ENCODE assay signal across 20 cellular contexts in the genomic region with DNA sequence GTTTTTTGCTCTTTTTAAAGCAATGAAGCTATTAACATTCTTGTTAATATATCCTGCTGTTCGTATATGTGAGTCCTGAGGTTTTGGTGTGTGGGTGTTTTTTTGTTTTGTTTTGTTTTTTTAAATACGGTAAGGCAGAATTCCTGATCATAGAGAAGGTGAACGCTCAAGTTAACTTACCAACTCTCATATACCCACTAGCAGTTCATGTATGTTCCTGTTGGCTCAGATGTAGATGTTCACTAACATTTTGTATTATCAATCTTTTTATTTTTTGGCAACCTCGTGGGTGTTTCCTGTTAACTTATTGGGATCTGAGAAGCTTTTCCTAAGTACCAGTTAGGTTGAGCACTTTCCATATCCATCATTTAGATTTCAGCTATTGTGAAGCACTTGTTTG.
"Had no signal": no experiment of that assay in that cellular context is flagged by ENCODE, and none has a peak within 500 bp of the region (broad histone marks: within the 10 kb centered on the region; RNA-seq: fewer than 3 reads in every experiment).

No MANE protein-coding gene starts in this region.

- DNase-seq: colonic mucosa; dermis blood vessel endothelial cell; effector CD4-positive, alpha-beta T cell; heart left ventricle; hippocampal formation; left colon; left ventricle myocardium superior; mesenchymal stem cell; naive B cell; ovary; small intestine; stimulated activated CD4-positive, alpha-beta T cell treated with anti-CD3 and anti-CD28 coated beads, Interleukin-2, amount 100 ng/mL, for 48 hours; stimulated activated naive CD4-positive, alpha-beta T cell treated with Interleukin-2 at 50 U/mL for 16 hours; thyroid gland; upper lobe of right lung had no signal

- H3K27ac ChIP-seq: colonic mucosa, heart left ventricle, ovary, right atrium auricular region, suprapubic skin, thyroid gland, upper lobe of right lung, vagina had no signal

- H3K4me1 ChIP-seq: suprapubic skin, vagina had no signal

- H3K9me3 ChIP-seq: colonic mucosa, ovary, right atrium auricular region, suprapubic skin, thyroid gland, upper lobe of right lung, vagina had no signal

- H3K27me3 ChIP-seq: colonic mucosa, heart left ventricle, ovary, right atrium auricular region, suprapubic skin, thyroid gland, upper lobe of right lung, vagina had no signal

- H3K36me3 Mint-ChIP-seq: naive B cell had no signal

- H3K4me3 ChIP-seq: colonic mucosa, heart left ventricle, lung, ovary, right atrium auricular region, suprapubic skin, thyroid gland, upper lobe of right lung, vagina had no signal

- ATAC-seq: esophagus mucosa, heart left ventricle, left colon, left ventricle myocardium superior, upper lobe of right lung had no signal

- H3K27me3 Mint-ChIP-seq: naive B cell had no signal

- H3K36me3 ChIP-seq: colonic mucosa, heart left ventricle, ovary, right atrium auricular region, suprapubic skin, thyroid gland, upper lobe of right lung, vagina had no signal
